14 cellular contexts compared by ENCODE assay signal in the genomic region with DNA sequence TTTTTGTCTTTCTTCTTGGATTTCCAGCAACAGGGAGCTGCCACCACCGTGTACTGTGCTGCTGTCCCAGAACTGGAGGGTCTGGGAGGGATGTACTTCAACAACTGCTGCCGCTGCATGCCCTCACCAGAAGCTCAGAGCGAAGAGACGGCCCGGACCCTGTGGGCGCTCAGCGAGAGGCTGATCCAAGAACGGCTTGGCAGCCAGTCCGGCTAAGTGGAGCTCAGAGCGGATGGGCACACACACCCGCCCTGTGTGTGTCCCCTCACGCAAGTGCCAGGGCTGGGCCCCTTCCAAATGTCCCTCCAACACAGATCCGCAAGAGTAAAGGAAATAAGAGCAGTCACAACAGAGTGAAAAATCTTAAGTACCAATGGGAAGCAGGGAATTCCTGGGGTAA.
"Had no signal": no experiment of that assay in that cellular context is flagged by ENCODE, and none has a peak within 500 bp of the region (broad histone marks: within the 10 kb centered on the region; RNA-seq: fewer than 3 reads in every experiment).

No MANE protein-coding gene starts in this region.

- H3K4me3 ChIP-seq: gastroesophageal sphincter, ovary, skin epidermis, thyroid gland, uterus had no signal

- H3K4me1 ChIP-seq: gastroesophageal sphincter, thyroid gland, uterus had no signal

- H3K27me3 ChIP-seq: gastroesophageal sphincter, ovary, thyroid gland, uterus had no signal

- FAIRE-seq: colon, TTC549 had no signal

- ATAC-seq: gastroesophageal sphincter, T-helper 17 cell had no signal

- DNase-seq: activated CD4-positive, alpha-beta T cell treated with anti-CD3 and anti-CD28 coated beads, Interleukin-2, amount 50 U/mL, for 1 hour; activated CD4-positive, CD25-positive, alpha-beta regulatory T cell; activated effector memory CD4-positive, alpha-beta T cell treated with Interleukin-2 at 50 U/mL for 16 hours; activated T-cell treated with anti-CD3 and anti-CD28 coated beads, Interleukin-2, amount 50 U/mL, for 24 hours; effector CD4-positive, alpha-beta T cell; mammary epithelial cell; ovary; T-helper 17 cell; thyroid gland; uterus had no signal

- H3K27ac ChIP-seq: gastroesophageal sphincter, ovary, thyroid gland, uterus had no signal

- H3K9me3 ChIP-seq: gastroesophageal sphincter, ovary, thyroid gland, uterus had no signal

- H3K36me3 ChIP-seq: gastroesophageal sphincter, ovary, thyroid gland, uterus had no signal
